27 cellular contexts compared by ENCODE assay signal in genomic region chr6:20334334-20334733, GRCh38.
DNase-seq lines count a peak whose midpoint lies in the region; FAIRE-seq and TF ChIP-seq lines count a peak whose summit lies in the region.
"Had no signal": no experiment of that assay in that cellular context is flagged by ENCODE, and none has a peak within 500 bp of the region (broad histone marks: within the 10 kb centered on the region; RNA-seq: fewer than 3 reads in every experiment).

No MANE protein-coding gene starts in this region.

- H3K14ac ChIP-seq in H1 (ENCODE audit: insufficient read length) (no peak overlapping the region), neuronal stem cell (ENCODE audit: low read length) (no peak overlapping the region)

- no peaks in the 10 kb centered on the region for H3K23me2 ChIP-seq in H1 (ENCODE audit: low read depth, low read length)

- H2BK5ac ChIP-seq in H1 (ENCODE audit: low read depth, low read length) (no peak overlapping the region), neuronal stem cell (ENCODE audit: low read length) (no peak overlapping the region)

- no peak overlapping the region for H2BK120ac ChIP-seq in H1 (replicated peaks; ENCODE audit: low read depth, low read length)
- H2BK120ac ChIP-seq in neuronal stem cell (ENCODE audit: low read depth, low read length) = no peak overlapping the region

- no peak overlapping the region for H2BK12ac ChIP-seq in H1 (ENCODE audit: low read depth, low read length)
- H2BK12ac ChIP-seq in neuronal stem cell (ENCODE audit: low read length) = no peak overlapping the region

- H3K9ac ChIP-seq in H1 (replicated peaks in 1 of 4; ENCODE audit: extremely low read depth in 1 of 4, low read depth in 3 of 4, low read length in 3 of 4) (no peak overlapping the region), neuronal stem cell (ENCODE audit: low read depth, low read length, poor library complexity) (no peak overlapping the region)
- H3K9ac ChIP-seq: parathyroid adenoma had no signal

- POLR2A ChIA-PET in H1 (lab: Charles Lee; ENCODE audit: partially characterized antibody) = interaction anchor here (0.6 kb wide), 1 partner anchor 17 kb away, joined by 3 read pairs; no protein-coding TSS in a partner anchor

- H3K9me3 ChIP-seq in H1 (ENCODE audit: insufficient read depth in 2 of 2, low read depth in 1 of 2, low read length in 1 of 2) = no peaks in the 10 kb centered on the region
- H3K9me3 ChIP-seq in neuronal stem cell (replicated peaks in 1 of 2; ENCODE audit: control insufficient read depth in 2 of 2, insufficient read depth in 1 of 2, low read depth in 1 of 2, low read length in 2 of 2) = no peaks in the 10 kb centered on the region
- H3K9me3 ChIP-seq: MG63, tibial artery had no signal

- H3K79me2 ChIP-seq in H1 (ENCODE audit: control insufficient read depth in 1 of 2, insufficient read depth in 2 of 2, low read length in 2 of 2) = no peaks in the 10 kb centered on the region
- H3K79me2 ChIP-seq: parathyroid adenoma had no signal

- H3K4me1 ChIP-seq in H1 (replicated peaks in 1 of 4; ENCODE audit: control insufficient read depth in 3 of 4, insufficient read depth in 4 of 4, low read length in 3 of 4) (no peaks in the 10 kb centered on the region), neuronal stem cell (ENCODE audit: control insufficient read depth in 2 of 2, insufficient read depth in 1 of 2, low read depth in 1 of 2, low read length in 2 of 2) (peaks cover 0 to 1% of the 10 kb centered on the region in 2 donors)
- H3K4me1 ChIP-seq: parathyroid adenoma, tibial artery had no signal

- no peak for TF ChIP-seq CTCF in H1 (IDR thresholded peaks at IDR 0.05; ENCODE audit: control extremely low read depth in 1 of 3, insufficient read depth in 1 of 3, low read depth in 1 of 3, low read length in 3 of 3)

- H4K91ac ChIP-seq in H1 (replicated peaks; ENCODE audit: insufficient read length, low read length) (no peak overlapping the region), neuronal stem cell (ENCODE audit: low read depth, low read length, poor library complexity) (no peak overlapping the region)

- 95% methylated on average over 8 of the region's 8 CpGs; no CpG with 5 or more reads in 1 of the 2 experiments for WGBS in H1 (ENCODE audit: extremely low coverage in 1 of 2, insufficient coverage in 1 of 2, insufficient read length in 1 of 2, insufficient replicate concordance in 2 of 2, low coverage in 1 of 2, low lambda C conversion rate in 2 of 2, missing lambda C conversion rate in 1 of 2), 2 experiments
- WGBS in neuronal stem cell (ENCODE audit: extremely low coverage in 2 of 2, insufficient read length in 2 of 2, insufficient replicate concordance in 1 of 2), 2 donors = no CpG with 5 or more reads among the region's 8 CpGs

- no peak overlapping the region for H2AFZ ChIP-seq in H1 (ENCODE audit: low read length)
- H2AFZ ChIP-seq in neuronal stem cell (ENCODE audit: low read length) = peak overlapping the region; percentile 15
- H2AFZ ChIP-seq: parathyroid adenoma had no signal

- H3K18ac ChIP-seq in H1 (ENCODE audit: extremely low read depth, low read length) (no peak overlapping the region), neuronal stem cell (ENCODE audit: low read length) (no peak overlapping the region)

- no peak for TF ChIP-seq EP300 in H1 (IDR thresholded peaks at IDR 0.05; ENCODE audit: borderline replicate concordance in 1 of 2, low read depth in 2 of 2, low read length in 2 of 2)

- H4K8ac ChIP-seq in H1 (ENCODE audit: extremely low read depth, insufficient read depth, low read length) = no peak overlapping the region
- no peak overlapping the region for H4K8ac ChIP-seq in neuronal stem cell (ENCODE audit: low read depth, low read length)

- no peak overlapping the region for H3K56ac ChIP-seq in H1 (replicated peaks; ENCODE audit: insufficient read length, low read depth, low read length)

- TF ChIP-seq POLR2A in H1 (IDR thresholded peaks at IDR 0.05; ENCODE audit: control extremely low read depth in 1 of 2, low read depth in 2 of 2, low read length in 2 of 2) = no peak

- H3K4me2 ChIP-seq in H1 (ENCODE audit: insufficient read depth in 1 of 2, low read depth in 2 of 2, low read length in 2 of 2) (no peak overlapping the region), neuronal stem cell (ENCODE audit: insufficient read depth, low read length, poor library complexity, severe bottlenecking) (no peak overlapping the region)
- H3K4me2 ChIP-seq: smooth muscle cell had no signal

- H3K4ac ChIP-seq in H1 (replicated peaks; ENCODE audit: insufficient read length, low read depth, low read length) (no peak overlapping the region), neuronal stem cell (ENCODE audit: low read length) (no peak overlapping the region)

- H3K27me3 ChIP-seq in H1 (replicated peaks in 1 of 4; ENCODE audit: control insufficient read depth in 3 of 4, extremely low read depth in 1 of 4, insufficient read depth in 3 of 4, low read length in 3 of 4) (no peaks in the 10 kb centered on the region), neuronal stem cell (ENCODE audit: control insufficient read depth in 3 of 3, insufficient read depth in 3 of 3, low read depth in 1 of 3, low read length in 3 of 3) (no peaks in the 10 kb centered on the region)
- H3K27me3 ChIP-seq: MG63 had no signal

- no peaks in the 10 kb centered on the region for H3K36me3 ChIP-seq in H1 (ENCODE audit: control insufficient read depth in 2 of 4, insufficient read depth in 4 of 4, low read length in 3 of 4)
- no peaks in the 10 kb centered on the region for H3K36me3 ChIP-seq in neuronal stem cell (replicated peaks in 1 of 2; ENCODE audit: control insufficient read depth in 2 of 2, insufficient read depth in 2 of 2, low read length in 2 of 2)
- H3K36me3 ChIP-seq: MG63, tibial artery had no signal

- H3K79me1 ChIP-seq in H1 (ENCODE audit: low read depth, low read length) (no peaks in the 10 kb centered on the region), neuronal stem cell (ENCODE audit: low read depth, low read length) (no peaks in the 10 kb centered on the region)

- peak; percentile 37 for DNase-seq in DMS 273 (lab: John Stamatoyannopoulos, UW; ENCODE audit: unreplicated experiment)
- DNase-seq in DMS 273 treated with DMSO at 0.1 percent for 48 hours (lab: John Stamatoyannopoulos, UW) = no peak
- DNase-seq in HT1080 (ENCODE audit: low read depth) = peak; percentile 67
- DNase-seq in H1 (ENCODE audit: low read depth in 1 of 2, low spot score in 2 of 2) = no peak
- no peak for DNase-seq in neuronal stem cell (ENCODE audit: low spot score)
- DNase-seq in activated T-cell treated with anti-CD3 and anti-CD28 coated beads, Interleukin-2, amount 50 U/mL, for 48 hours = no peak
- DNase-seq in HK-2 (ENCODE audit: unreplicated experiment) = no peak
- no peak for DNase-seq in AML-193 (lab: John Stamatoyannopoulos, UW)
- DNase-seq: activated CD8-positive, alpha-beta memory T cell treated with anti-CD3 and anti-CD28 coated beads, Interleukin-2, amount 50 U/mL, for 48 hours; activated gamma-delta T cell treated with Interleukin-2 at 50 U/mL for 16 hours; aorta; DMS79 treated with DMSO at 0.1 percent for 48 hours; HFFc6; MG63; NCI-H1694 treated with DMSO at 0.1 percent for 48 hours; stimulated activated CD4-positive, alpha-beta T cell treated with anti-CD3 and anti-CD28 coated beads, Interleukin-4, amount 100 ng/mL, for 4 hours; stimulated activated CD8-positive, alpha-beta memory T cell treated with anti-CD3 and anti-CD28 coated beads, Interleukin-4, amount 100 ng/mL, for 48 hours; T-helper 2 cell; tibial artery had no signal

- no peak for TF ChIP-seq RAD21 in H1 (IDR thresholded peaks at IDR 0.05 in 1 of 2, conservative IDR thresholded peaks at IDR 0.05 in 1 of 2; ENCODE audit: low read depth in 2 of 2, low read length in 2 of 2)

- H3K4me3 ChIP-seq in H1 (ENCODE audit: extremely low read depth in 1 of 4, insufficient read depth in 2 of 4, low read depth in 3 of 4, low read length in 4 of 4) (no peak overlapping the region), neuronal stem cell (ENCODE audit: low read length in 2 of 2) (no peak overlapping the region)
- H3K4me3 ChIP-seq: lung, MG63, smooth muscle cell, tibial artery had no signal

- H3K27ac ChIP-seq in H1 (ENCODE audit: low read depth, low read length) = no peak overlapping the region
- H3K27ac ChIP-seq in neuronal stem cell (replicated peaks; ENCODE audit: low read length) = no peak overlapping the region
- H3K27ac ChIP-seq: 22Rv1, C4-2B, parathyroid adenoma, tibial artery had no signal

- no peak overlapping the region for H2BK15ac ChIP-seq in H1 (ENCODE audit: low read length)
- H2BK15ac ChIP-seq in neuronal stem cell (ENCODE audit: low read length) = no peak overlapping the region

- no peak overlapping the region for H4K5ac ChIP-seq in H1 (ENCODE audit: insufficient read length, low read depth, low read length)

- H3K23ac ChIP-seq in H1 (ENCODE audit: insufficient read length) (no peak overlapping the region), neuronal stem cell (ENCODE audit: low read depth, low read length, poor library complexity) (no peak overlapping the region)

- H2BK20ac ChIP-seq in H1 (ENCODE audit: low read length) = no peak overlapping the region

- H2AK5ac ChIP-seq in H1 (ENCODE audit: low read depth, low read length) (no peak overlapping the region), neuronal stem cell (ENCODE audit: low read depth, low read length) (no peak overlapping the region)

- FAIRE-seq in H1 (lab: Jason Lieb, UNC) = no peak
- FAIRE-seq: colon, endothelial cell of umbilical vein, GM19239 had no signal

- CTCF ChIA-PET in H1 (lab: Charles Lee; ENCODE audit: partially characterized antibody) = interaction anchor here (1.2 kb wide), 1 partner anchor 194 kb away, joined by 3 read pairs; no protein-coding TSS in a partner anchor

- H4K20me1 ChIP-seq in H1 (replicated peaks in 1 of 2; ENCODE audit: control insufficient read depth in 1 of 2, insufficient read depth in 2 of 2, low read length in 2 of 2) = no peaks in the 10 kb centered on the region

TF ChIP-seq in H1, 55 proteins besides CTCF, POLR2A, EP300 and RAD21:
- peak; percentile 13; the same call in 1 of the 2 replicates for TF ChIP-seq USF2 (IDR thresholded peaks at IDR 0.05; ENCODE audit: low read length)
- TF ChIP-seq FOSL1 (IDR thresholded peaks at IDR 0.05; ENCODE audit: insufficient read depth, low read depth, low read length) = no peak
- no peak for TF ChIP-seq CTBP2 (IDR thresholded peaks at IDR 0.05; ENCODE audit: borderline replicate concordance, insufficient read depth, insufficient read length, low read length)
TF ChIP-seq in H1: peak in this region for 1.

Comparison
In these comparisons a context has a peak if more than half of its experiments do, and no peak if none do; other contexts are left out.
1. DNase-seq: peak in DMS 273 (single experiment) and HT1080 (single experiment); none in DMS 273 treated with DMSO at 0.1 percent for 48 hours (single experiment), H1 (0 of 2), neuronal stem cell (single experiment), activated T-cell treated with anti-CD3 and anti-CD28 coated beads, Interleukin-2, amount 50 U/mL, for 48 hours (0 of 2), HK-2 (single experiment) and AML-193 (0 of 2).